ENCODE assay signal across 15 cellular contexts in the genomic region with DNA sequence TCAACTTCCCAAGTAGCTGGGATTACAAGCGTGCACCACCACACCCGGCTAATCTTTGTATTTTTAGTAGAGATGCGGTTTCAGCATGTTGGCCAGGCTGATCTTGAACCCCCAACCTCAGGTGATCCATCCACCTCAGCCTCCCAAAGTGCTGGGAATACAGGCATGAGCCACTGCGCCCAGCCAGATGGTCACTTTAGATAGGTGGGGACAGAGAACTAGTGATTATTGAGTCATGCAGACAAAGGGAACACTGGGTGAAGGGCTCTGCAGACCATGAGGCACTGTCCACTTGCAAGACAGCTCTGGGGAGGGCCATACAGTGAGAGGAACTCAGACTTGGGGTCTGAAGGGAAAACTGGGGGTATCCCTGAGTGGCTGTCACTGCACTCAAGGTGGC. TPM values are rescaled to one million over a fixed set of nuclear protein-coding genes. Genes with fewer than 3 reads are reported as not detected.
DNase-seq lines count a peak whose midpoint lies in the region; ATAC-seq and TF ChIP-seq lines count a peak whose summit lies in the region.
"Had no signal": no experiment of that assay in that cellular context is flagged by ENCODE, and none has a peak within 500 bp of the region (broad histone marks: within the 10 kb centered on the region; RNA-seq: fewer than 3 reads in every experiment).

No MANE protein-coding gene starts in this region.

- no peak overlapping the region for H3K27ac ChIP-seq in OCI-LY3 (ENCODE audit: low read length)

- H3K4me2 ChIP-seq in OCI-LY3 (ENCODE audit: low read length) = peak overlapping the region; percentile 60

- H3K36me3 ChIP-seq in OCI-LY3 (replicated peaks; ENCODE audit: low read depth, low read length) = no peaks in the 10 kb centered on the region

- H3K4me3 Mint-ChIP-seq in activated naive CD4-positive, alpha-beta T cell treated with anti-CD3 and anti-CD28 coated beads for 36 hours = no peak overlapping the region
- H3K4me3 Mint-ChIP-seq: HFFc6 had no signal

- no peaks in the 10 kb centered on the region for H3K9me3 ChIP-seq in OCI-LY3 (ENCODE audit: insufficient read depth, low read length)

- peaks cover 11% of the 10 kb centered on the region for H3K4me1 Mint-ChIP-seq in activated naive CD4-positive, alpha-beta T cell treated with anti-CD3 and anti-CD28 coated beads for 36 hours (ENCODE audit: low read depth)

- CTCF ChIA-PET in activated naive CD4-positive, alpha-beta T cell treated with anti-CD3 and anti-CD28 coated beads for 36 hours (lab: Charles Lee) = no interaction called here

- peaks cover 23% of the 10 kb centered on the region for H3K4me1 ChIP-seq in OCI-LY3 (ENCODE audit: low read length)

- peak; percentile 15 to 20 for ATAC-seq in activated naive CD4-positive, alpha-beta T cell treated with anti-CD3 and anti-CD28 coated beads, Interleukin-2, amount 50 U/mL, for 72 hours
- peak; percentile 10 for ATAC-seq in GM21717 (IDR thresholded peaks at IDR 0.05; ENCODE audit: unreplicated experiment)
- ATAC-seq: PC-3 had no signal

- DNase-seq in activated naive CD4-positive, alpha-beta T cell treated with anti-CD3 and anti-CD28 coated beads, Interleukin-2, amount 50 U/mL, for 72 hours (ENCODE audit: low spot score in 2 of 2) = no peak
- DNase-seq in activated naive CD4-positive, alpha-beta T cell treated with anti-CD3 and anti-CD28 coated beads for 36 hours = no peak
- DNase-seq in NCI-H187 treated with DMSO at 0.1 percent for 48 hours (lab: John Stamatoyannopoulos, UW) (no peak), DMS79 treated with DMSO at 0.1 percent for 48 hours (lab: John Stamatoyannopoulos, UW) (no peak), RPMI8226 (no peak)
- DNase-seq: C1 segment of cervical spinal cord, HFFc6, NCI-H1930, NCI-H446, PC-3, SW 1271 had no signal

- TF ChIP-seq CTCF in OCI-LY3 (IDR thresholded peaks at IDR 0.05; ENCODE audit: low read depth, low read length) = no peak

- H3K27me3 ChIP-seq in OCI-LY3 (ENCODE audit: low read depth, low read length) = peaks cover 18% of the 10 kb centered on the region

- H3K27ac Mint-ChIP-seq in activated naive CD4-positive, alpha-beta T cell treated with anti-CD3 and anti-CD28 coated beads, Interleukin-2, amount 50 U/mL, for 72 hours = peak overlapping the region in 1 of 2 donors; percentile 48
- H3K27ac Mint-ChIP-seq in activated naive CD4-positive, alpha-beta T cell treated with anti-CD3 and anti-CD28 coated beads for 36 hours = no peak overlapping the region
- H3K27ac Mint-ChIP-seq: HFFc6 had no signal

- H3K27me3 Mint-ChIP-seq in activated naive CD4-positive, alpha-beta T cell treated with anti-CD3 and anti-CD28 coated beads for 36 hours (ENCODE audit: low read depth) = no peaks in the 10 kb centered on the region

- intact Hi-C loops in activated naive CD4-positive, alpha-beta T cell treated with anti-CD3 and anti-CD28 coated beads for 36 hours (cut with micrococcal nuclease) = no loop called here

- no peak overlapping the region for H3K4me3 ChIP-seq in OCI-LY3 (ENCODE audit: low read length)

- H3K79me2 ChIP-seq in OCI-LY3 (ENCODE audit: low read length) = no peaks in the 10 kb centered on the region

- peaks cover 3% of the 10 kb centered on the region; the same call in 1 of the 2 replicates for H4K20me1 ChIP-seq in OCI-LY3 (ENCODE audit: insufficient read depth, low read length)

- H3K36me3 Mint-ChIP-seq in activated naive CD4-positive, alpha-beta T cell treated with anti-CD3 and anti-CD28 coated beads, Interleukin-2, amount 50 U/mL, for 72 hours = no peaks in the 10 kb centered on the region
- H3K36me3 Mint-ChIP-seq in activated naive CD4-positive, alpha-beta T cell treated with anti-CD3 and anti-CD28 coated beads for 36 hours (ENCODE audit: low read depth) = peaks cover 6% of the 10 kb centered on the region

- no peak overlapping the region for H2AFZ ChIP-seq in OCI-LY3 (ENCODE audit: low read depth, low read length)

- no peak overlapping the region for H3K9ac ChIP-seq in OCI-LY3 (ENCODE audit: low read length)

- no peaks in the 10 kb centered on the region for H3K9me3 Mint-ChIP-seq in activated naive CD4-positive, alpha-beta T cell treated with anti-CD3 and anti-CD28 coated beads, Interleukin-2, amount 50 U/mL, for 72 hours
- H3K9me3 Mint-ChIP-seq in activated naive CD4-positive, alpha-beta T cell treated with anti-CD3 and anti-CD28 coated beads for 36 hours = no peaks in the 10 kb centered on the region
- H3K9me3 Mint-ChIP-seq: HFFc6 had no signal

RNA-seq across cellular contexts. Expression of gene POMC, which starts 58.4 kb away (rescaled TPM):
- 1 to 10 TPM; 2.4 to 7.8 TPM for total RNA-seq in activated naive CD4-positive, alpha-beta T cell treated with anti-CD3 and anti-CD28 coated beads, Interleukin-2, amount 50 U/mL, for 72 hours
- total RNA-seq in activated naive CD4-positive, alpha-beta T cell treated with anti-CD3 and anti-CD28 coated beads for 36 hours = 1 to 10 TPM; 4.6 to 4.8 TPM
- total RNA-seq: H4, HFFc6, PC-3, SK-MEL-5 had no signal
